17 cellular contexts compared by ENCODE assay signal in genomic region chr19:4596033-4596904, GRCh38. TPM values are rescaled to one million over a fixed set of nuclear protein-coding genes. Genes with fewer than 3 reads are reported as not detected.
A peak's percentile ranks its signal among the peaks of the same experiment; 100 is the strongest.
DNase-seq lines count a peak whose midpoint lies in the region; TF ChIP-seq lines count a peak whose summit lies in the region.
"Had no signal": no experiment of that assay in that cellular context is flagged by ENCODE, and none has a peak within 500 bp of the region (broad histone marks: within the 10 kb centered on the region; RNA-seq: fewer than 3 reads in every experiment).

No MANE protein-coding gene starts in this region.

- H3K27me3 Mint-ChIP-seq in glutamatergic neuron (ENCODE audit: unreplicated experiment) (peaks cover 5% of the 10 kb centered on the region), osteocyte (ENCODE audit: unreplicated experiment) (peaks cover 30% of the 10 kb centered on the region)

- WGBS in suprapubic skin = 64% methylated on average over 21 of the region's 21 CpGs

- H3K27ac Mint-ChIP-seq in glutamatergic neuron (ENCODE audit: unreplicated experiment) (peak overlapping the region; percentile 62), osteocyte (ENCODE audit: unreplicated experiment) (no peak overlapping the region)
- H3K27ac Mint-ChIP-seq: B cell; CD4-positive, CD25-positive, alpha-beta regulatory T cell had no signal

- H3K27me3 ChIP-seq in H7 (ENCODE audit: control insufficient read depth, insufficient read depth, low read length) (peaks cover 21% of the 10 kb centered on the region), osteoblast (ENCODE audit: insufficient read depth, low read length) (peaks cover 19% of the 10 kb centered on the region), suprapubic skin (peaks cover 58% of the 10 kb centered on the region)

- no peaks in the 10 kb centered on the region for H4K20me1 ChIP-seq in osteoblast (ENCODE audit: insufficient read depth, low read length)

- H3K36me3 Mint-ChIP-seq in glutamatergic neuron (ENCODE audit: unreplicated experiment) (no peaks in the 10 kb centered on the region), osteocyte (ENCODE audit: unreplicated experiment) (no peaks in the 10 kb centered on the region)
- H3K36me3 Mint-ChIP-seq: CD4-positive, CD25-positive, alpha-beta regulatory T cell had no signal

- H3K36me3 ChIP-seq in H7 (replicated peaks; ENCODE audit: control insufficient read depth, insufficient read depth, low read length) = no peaks in the 10 kb centered on the region
- H3K36me3 ChIP-seq in osteoblast (ENCODE audit: insufficient read depth, low read length) = no peaks in the 10 kb centered on the region
- no peaks in the 10 kb centered on the region for H3K36me3 ChIP-seq in suprapubic skin

- H3K4me1 ChIP-seq in osteoblast (ENCODE audit: insufficient read depth, low read length) = no peaks in the 10 kb centered on the region
- H3K4me1 ChIP-seq in suprapubic skin = peaks cover 18% of the 10 kb centered on the region

- peaks cover 10% of the 10 kb centered on the region for H3K9me3 Mint-ChIP-seq in glutamatergic neuron (ENCODE audit: unreplicated experiment)
- no peaks in the 10 kb centered on the region for H3K9me3 Mint-ChIP-seq in osteocyte (ENCODE audit: unreplicated experiment)

- TF ChIP-seq POLR2A in suprapubic skin (IDR thresholded peaks at IDR 0.05) = no peak

- no peak overlapping the region for H3K4me2 ChIP-seq in osteoblast (ENCODE audit: insufficient read depth, low read length)

- H3K4me1 Mint-ChIP-seq in glutamatergic neuron (ENCODE audit: low read depth, unreplicated experiment) (peaks cover 13% of the 10 kb centered on the region), osteocyte (ENCODE audit: unreplicated experiment) (peaks cover 5% of the 10 kb centered on the region)

- no peak overlapping the region for H3K4me3 ChIP-seq in H7 (ENCODE audit: insufficient read depth, low read depth, low read length)
- no peak overlapping the region for H3K4me3 ChIP-seq in osteoblast (ENCODE audit: insufficient read depth, low read length)
- no peak overlapping the region for H3K4me3 ChIP-seq in suprapubic skin

- no peaks in the 10 kb centered on the region for H3K79me2 ChIP-seq in osteoblast (ENCODE audit: insufficient read depth, low read length)

- H3K27ac ChIP-seq in osteoblast (ENCODE audit: low read depth, low read length) = no peak overlapping the region
- H3K27ac ChIP-seq in suprapubic skin = no peak overlapping the region

- no peak for TF ChIP-seq EP300 in suprapubic skin (IDR thresholded peaks at IDR 0.05)

- no peak for TF ChIP-seq CTCF in glutamatergic neuron (IDR thresholded peaks at IDR 0.05; ENCODE audit: partially characterized antibody, unreplicated experiment)
- TF ChIP-seq CTCF in osteoblast (IDR thresholded peaks at IDR 0.05; ENCODE audit: extremely low read depth, low read depth, low read length) = no peak
- TF ChIP-seq CTCF in osteocyte (IDR thresholded peaks at IDR 0.05) = no peak
- no peak for TF ChIP-seq CTCF in suprapubic skin (IDR thresholded peaks at IDR 0.05)

- no peak overlapping the region for H3K4me3 Mint-ChIP-seq in glutamatergic neuron (ENCODE audit: unreplicated experiment)
- H3K4me3 Mint-ChIP-seq in osteocyte (ENCODE audit: unreplicated experiment) = no peak overlapping the region

- no peak overlapping the region for H2AFZ ChIP-seq in osteoblast (ENCODE audit: low read length)

- no peaks in the 10 kb centered on the region for H3K9me3 ChIP-seq in osteoblast (ENCODE audit: low read depth, low read length)
- H3K9me3 ChIP-seq in suprapubic skin = no peaks in the 10 kb centered on the region

- DNase-seq in H7 (peak; percentile 84), NCI-H524 treated with DMSO at 0.1 percent for 48 hours (lab: John Stamatoyannopoulos, UW) (peak; percentile 37), glutamatergic neuron (peak; percentile 74), osteoblast (ENCODE audit: insufficient read length, low spot score, missing footprints) (peak; percentile 43), osteocyte (ENCODE audit: extremely low spot score, unreplicated experiment) (no peak), suprapubic skin (ENCODE audit: low spot score in 2 of 2) (no peak), SKM-1 (lab: John Stamatoyannopoulos, UW; ENCODE audit: unreplicated experiment) (no peak)
- DNase-seq: CD4-positive, CD25-positive, alpha-beta regulatory T cell; DMS79 treated with DMSO at 0.1 percent for 48 hours; KG1; NCI-H1092; NCI-H146; NCI-H226; NCI-H69; RPMI8226; SIG-M5 had no signal

RNA-seq across cellular contexts. Expression of gene SEMA6B, which starts 36.8 kb away (rescaled TPM):
- 38.4 and 43.0 TPM in 2 replicates for total RNA-seq in H7 (2014; rRNA removed; shearing (Covaris generic))
- total RNA-seq in glutamatergic neuron (ENCODE audit: unreplicated experiment) (234 TPM), osteoblast (0.29 and 0.36 TPM in 2 replicates), osteocyte (5.8 and 6.2 TPM in 2 replicates), suprapubic skin (1 to 10 TPM; 1.5 to 5.4 (median 3.3) TPM)
- total RNA-seq: CD4-positive, CD25-positive, alpha-beta regulatory T cell had no signal

RNA-seq across cellular contexts. Expression of gene TNFAIP8L1, which starts 43.0 kb away (rescaled TPM):
- total RNA-seq in H7 (2014; rRNA removed; shearing (Covaris generic)) = 9.4 and 11.1 TPM in 2 replicates
- 23.6 TPM for total RNA-seq in glutamatergic neuron (ENCODE audit: unreplicated experiment)
- 1.8 TPM in 2 replicates for total RNA-seq in osteoblast
- total RNA-seq in osteocyte = 5.8 and 5.9 TPM in 2 replicates
- total RNA-seq in suprapubic skin = 1 to 10 TPM; 4.8 to 8.3 (median 7.0) TPM

RNA-seq across cellular contexts. Expression of gene LRG1, which starts 56.4 kb away (rescaled TPM):
- 0.10 and 0.30 TPM in 2 replicates for total RNA-seq in H7 (2014; rRNA removed; shearing (Covaris generic))
- total RNA-seq in glutamatergic neuron (ENCODE audit: unreplicated experiment) = 1.0 TPM
- total RNA-seq in osteoblast = not detected in 2 replicates
- total RNA-seq in osteocyte = not detected in 2 replicates
- total RNA-seq in suprapubic skin = 1 to 10 TPM; 4.5 to 8.0 (median 6.3) TPM

Comparison
In these comparisons a context has a peak if more than half of its experiments do, and no peak if none do; other contexts are left out.
1. DNase-seq: peak in H7 (single experiment), NCI-H524 treated with DMSO at 0.1 percent for 48 hours (single experiment), glutamatergic neuron (single experiment) and osteoblast (single experiment); none in osteocyte (single experiment), suprapubic skin (0 of 2) and SKM-1 (single experiment).